Comparison of ENCODE assay signal across 11 cellular contexts in genomic region chr6:6002005-6002808, GRCh38. TPM values are rescaled to one million over a fixed set of nuclear protein-coding genes. Genes with fewer than 3 reads are reported as not detected.
DNase-seq lines count a peak whose midpoint lies in the region; ATAC-seq, FAIRE-seq and TF ChIP-seq lines count a peak whose summit lies in the region.
"Had no signal": no experiment of that assay in that cellular context is flagged by ENCODE, and none has a peak within 500 bp of the region (broad histone marks: within the 10 kb centered on the region; RNA-seq: fewer than 3 reads in every experiment).

No MANE protein-coding gene starts in this region.

- DNase-seq in GM13977 (ENCODE audit: low spot score) (peak; percentile 36), endothelial cell of umbilical vein (ENCODE audit: low read depth, low spot score) (no peak), posterior vena cava (ENCODE audit: low spot score) (peak; percentile 75), NCI-H1436 (lab: John Stamatoyannopoulos, UW) (no peak), NCI-H1105 treated with DMSO at 0.1 percent for 48 hours (lab: John Stamatoyannopoulos, UW) (no peak)
- DNase-seq in activated CD8-positive, alpha-beta T cell treated with anti-CD3 and anti-CD28 coated beads, Interleukin-2, amount 10 ng/mL, durations not matched to agents 7 days and 5 days = no peak
- DNase-seq: NCI-H2171 treated with DMSO at 0.1 percent for 48 hours, SIG-M5 had no signal

- H3K27ac Mint-ChIP-seq in activated CD8-positive, alpha-beta T cell treated with anti-CD3 and anti-CD28 coated beads, Interleukin-2, amount 10 ng/mL, durations not matched to agents 7 days and 5 days = peak overlapping the region; percentile 56

- peaks cover 19% of the 10 kb centered on the region for H3K4me1 ChIP-seq in endothelial cell of umbilical vein (ENCODE audit: control insufficient read depth, extremely low read depth, insufficient read depth, low read length)

- H3K36me3 ChIP-seq in endothelial cell of umbilical vein (ENCODE audit: control insufficient read depth in 2 of 2, extremely low read depth in 1 of 2, insufficient read depth in 2 of 2, low read length in 2 of 2) = no peaks in the 10 kb centered on the region

- no peaks in the 10 kb centered on the region for H3K9me1 ChIP-seq in endothelial cell of umbilical vein (replicated peaks; ENCODE audit: control insufficient read depth, extremely low read depth, insufficient read depth, low read length)

- no peak for TF ChIP-seq POLR2A in endothelial cell of umbilical vein (IDR thresholded peaks at IDR 0.05; ENCODE audit: low read depth, low read length)

- no peak overlapping the region for H3K9ac ChIP-seq in endothelial cell of umbilical vein (replicated peaks; ENCODE audit: extremely low read depth, insufficient read depth, low read length)

- H3K27me3 Mint-ChIP-seq in activated CD8-positive, alpha-beta T cell treated with anti-CD3 and anti-CD28 coated beads, Interleukin-2, amount 10 ng/mL, durations not matched to agents 7 days and 5 days (ENCODE audit: low read depth) = peaks cover 79% of the 10 kb centered on the region

- H3K4me3 Mint-ChIP-seq in activated CD8-positive, alpha-beta T cell treated with anti-CD3 and anti-CD28 coated beads, Interleukin-2, amount 10 ng/mL, durations not matched to agents 7 days and 5 days = peak overlapping the region; percentile 75

- in situ Hi-C loops in GM13977 (cut with MboI; ENCODE audit: low pct_unique_long_range_greater_than_20kb, low sequenced_read_pairs, unreplicated experiment) = no loop called here

- no peaks in the 10 kb centered on the region for H3K79me2 ChIP-seq in endothelial cell of umbilical vein (ENCODE audit: control insufficient read depth, insufficient read depth, low read length)

- peaks cover 34 to 85% of the 10 kb centered on the region in 2 experiments for H3K27me3 ChIP-seq in endothelial cell of umbilical vein (ENCODE audit: control insufficient read depth in 2 of 2, insufficient read depth in 2 of 2, low read length in 2 of 2)

- H3K27ac ChIP-seq in endothelial cell of umbilical vein (ENCODE audit: insufficient read depth, low read depth, low read length) = no peak overlapping the region

- TF ChIP-seq CTCF in GM13977 (IDR thresholded peaks at IDR 0.05; ENCODE audit: extremely low read depth, insufficient read depth, missing control alignments) (no peak), endothelial cell of umbilical vein (IDR thresholded peaks at IDR 0.05; ENCODE audit: extremely low read depth in 1 of 2, insufficient read depth in 1 of 2, low read depth in 1 of 2, low read length in 2 of 2) (no peak)

- H3K36me3 Mint-ChIP-seq in activated CD8-positive, alpha-beta T cell treated with anti-CD3 and anti-CD28 coated beads, Interleukin-2, amount 10 ng/mL, durations not matched to agents 7 days and 5 days (ENCODE audit: low read depth) = peaks cover 54% of the 10 kb centered on the region

- no peak for ATAC-seq in activated CD8-positive, alpha-beta T cell treated with anti-CD3 and anti-CD28 coated beads, Interleukin-2, amount 10 ng/mL, durations not matched to agents 7 days and 5 days
- no peak for ATAC-seq in HG03095 (IDR thresholded peaks at IDR 0.05; ENCODE audit: unreplicated experiment)
- no peak for ATAC-seq in GM21526 (IDR thresholded peaks at IDR 0.05; ENCODE audit: low FRiP score, unreplicated experiment)

- POLR2A ChIA-PET in activated CD8-positive, alpha-beta T cell treated with anti-CD3 and anti-CD28 coated beads, Interleukin-2, amount 10 ng/mL, durations not matched to agents 7 days and 5 days (lab: Charles Lee) = interaction anchor here (0.6 kb wide), 1 partner anchor 643 kb away, joined by 4 read pairs; no protein-coding TSS in a partner anchor
- POLR2A ChIA-PET in endothelial cell of umbilical vein (lab: Charles Lee) = no interaction called here

- FAIRE-seq in endothelial cell of umbilical vein (lab: Jason Lieb, UNC) = no peak
- FAIRE-seq: HTR-8/SVneo had no signal

- dilution Hi-C loops in endothelial cell of umbilical vein (cut with MboI; ENCODE audit: extremely low pct_ligation_motif_present, low sequenced_read_pairs) = no loop called here

- H3K4me2 ChIP-seq in endothelial cell of umbilical vein (ENCODE audit: insufficient read depth, low read length) = peak overlapping the region; percentile 67

- CTCF ChIA-PET in activated CD8-positive, alpha-beta T cell treated with anti-CD3 and anti-CD28 coated beads, Interleukin-2, amount 10 ng/mL, durations not matched to agents 7 days and 5 days (lab: Charles Lee) = interaction anchor here (1.6 kb wide), 1 partner anchor 531 kb away, joined by 4 read pairs; no protein-coding TSS in a partner anchor
- CTCF ChIA-PET in endothelial cell of umbilical vein (lab: Charles Lee) = interaction anchor here (1.3 kb wide), 1 partner anchor 45 kb away, joined by 3 read pairs; no protein-coding TSS in a partner anchor

- no TSS peak for BruUV-seq in endothelial cell of umbilical vein (replicated peaks; lab: Mats Ljungman, UMichigan)

- H2AFZ ChIP-seq in endothelial cell of umbilical vein (ENCODE audit: low read depth, low read length) = no peak overlapping the region

- intact Hi-C loops in endothelial cell of umbilical vein (cut with micrococcal nuclease) = no loop called here
- intact Hi-C loops in posterior vena cava (cut with DNase I) = no loop called here

- H3K9me3 Mint-ChIP-seq in activated CD8-positive, alpha-beta T cell treated with anti-CD3 and anti-CD28 coated beads, Interleukin-2, amount 10 ng/mL, durations not matched to agents 7 days and 5 days (ENCODE audit: insufficient read depth) = peaks cover 7% of the 10 kb centered on the region

- H3K4me1 Mint-ChIP-seq in activated CD8-positive, alpha-beta T cell treated with anti-CD3 and anti-CD28 coated beads, Interleukin-2, amount 10 ng/mL, durations not matched to agents 7 days and 5 days (ENCODE audit: low read depth) = peaks cover 87% of the 10 kb centered on the region

- H3K9me3 ChIP-seq in endothelial cell of umbilical vein (replicated peaks; ENCODE audit: control insufficient read depth, insufficient read depth, low read length) = no peaks in the 10 kb centered on the region

- no peaks in the 10 kb centered on the region for H4K20me1 ChIP-seq in endothelial cell of umbilical vein (replicated peaks; ENCODE audit: control insufficient read depth, extremely low read depth, insufficient read depth, low read length)

- no peak overlapping the region for H3K4me3 ChIP-seq in endothelial cell of umbilical vein (replicated peaks in 1 of 3; ENCODE audit: insufficient read depth in 1 of 3, low read depth in 1 of 3, low read length in 3 of 3)

TF ChIP-seq in endothelial cell of umbilical vein, 7 proteins besides CTCF, POLR2A, EP300 and RAD21:
- TF ChIP-seq EZH2 (IDR thresholded peaks at IDR 0.05; ENCODE audit: borderline replicate concordance, low read depth, low read length, severe bottlenecking) (peak; percentile 55), JUN (IDR thresholded peaks at IDR 0.05; ENCODE audit: borderline replicate concordance, insufficient read depth, insufficient read length, low read depth) (no peak), MYC (IDR thresholded peaks at IDR 0.05; ENCODE audit: low read depth, low read length) (no peak), GATA2 (IDR thresholded peaks at IDR 0.05; ENCODE audit: insufficient read depth, insufficient read length, low read depth, low read length) (no peak), POLR2AphosphoS5 (IDR thresholded peaks at IDR 0.05; ENCODE audit: insufficient read depth, low read depth, low read length) (no peak), MAX (IDR thresholded peaks at IDR 0.05; ENCODE audit: insufficient read depth, insufficient read length) (no peak), FOS (IDR thresholded peaks at IDR 0.05; ENCODE audit: borderline replicate concordance, insufficient read depth, low read length) (no peak)
TF ChIP-seq in endothelial cell of umbilical vein: peak in this region for 1.

RNA-seq across cellular contexts. Expression of gene NRN1, which starts 4.5 kb away (rescaled TPM):
- total RNA-seq in activated CD8-positive, alpha-beta T cell treated with anti-CD3 and anti-CD28 coated beads, Interleukin-2, amount 10 ng/mL, durations not matched to agents 7 days and 5 days = 10 to 100 TPM; 13.3 to 15.3 TPM
- total RNA-seq in endothelial cell of umbilical vein = 25.6 and 26.2 TPM in 2 replicates
- 10.9 and 12.8 TPM in 2 replicates for polyA plus RNA-seq in endothelial cell of umbilical vein
- 12.4 and 16.6 TPM in 2 replicates for polyA plus RNA-seq in endothelial cell of umbilical vein (2011; cell fraction: cytosol; rRNA removed)
- 17.9 and 20.3 TPM in 2 replicates for polyA plus RNA-seq in endothelial cell of umbilical vein (2011; cell fraction: nucleus; rRNA removed)
- 22.7 and 26.1 TPM in 2 replicates for polyA plus RNA-seq in endothelial cell of umbilical vein (2012)
- polyA minus RNA-seq in endothelial cell of umbilical vein = 5.3 and 7.2 TPM in 2 replicates
- polyA minus RNA-seq in endothelial cell of umbilical vein (2011; cell fraction: cytosol; rRNA and poly(A)+ RNA removed) = not detected
- 2.4 and 3.6 TPM in 2 replicates for polyA minus RNA-seq in endothelial cell of umbilical vein (2011; cell fraction: nucleus; rRNA and poly(A)+ RNA removed)
- 10 to 100 TPM; 12.8 to 15.9 TPM for total RNA-seq in posterior vena cava

Comparison
In these comparisons a context has a peak if more than half of its experiments do, and no peak if none do; other contexts are left out.
1. DNase-seq: peak in GM13977 (single experiment) and posterior vena cava (single experiment); none in activated CD8-positive, alpha-beta T cell treated with anti-CD3 and anti-CD28 coated beads, Interleukin-2, amount 10 ng/mL, durations not matched to agents 7 days and 5 days (single experiment), endothelial cell of umbilical vein (single experiment), NCI-H1436 (single experiment) and NCI-H1105 treated with DMSO at 0.1 percent for 48 hours (single experiment).